ENCODE assay signal across 22 cellular contexts in the genomic region with DNA sequence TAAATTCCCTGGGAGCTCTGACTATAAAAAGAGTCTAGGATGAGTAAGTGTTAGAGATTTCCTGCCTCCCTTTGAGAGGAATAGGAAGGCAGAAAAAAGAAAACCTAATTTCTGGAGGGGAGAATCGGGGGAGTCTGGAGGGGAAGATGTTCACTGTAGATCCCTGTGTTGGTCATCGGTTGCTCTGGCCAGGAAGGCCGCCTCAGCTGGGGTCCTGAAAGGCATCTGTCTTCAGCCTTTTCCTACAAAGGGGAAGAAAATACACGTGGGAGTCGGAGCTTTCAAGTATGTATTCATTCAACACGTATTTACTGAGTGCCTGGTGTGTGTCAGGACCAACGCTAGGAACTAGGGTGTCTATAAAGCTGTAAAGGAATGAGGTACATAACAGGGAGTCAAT.
"Had no signal": no experiment of that assay in that cellular context is flagged by ENCODE, and none has a peak within 500 bp of the region (broad histone marks: within the 10 kb centered on the region; RNA-seq: fewer than 3 reads in every experiment).

No MANE protein-coding gene starts in this region.

- H3K4me1 ChIP-seq: esophagus muscularis mucosa, tibial nerve, vagina had no signal

- H3K9me3 ChIP-seq: esophagus muscularis mucosa, heart right ventricle, mucosa of descending colon, tibial nerve, vagina had no signal

- H3K27ac ChIP-seq: esophagus muscularis mucosa, heart right ventricle, tibial nerve, vagina had no signal

- H3K36me3 ChIP-seq: tibial nerve, vagina had no signal

- DNase-seq: activated CD4-positive, alpha-beta T cell treated with anti-CD3 and anti-CD28 coated beads, Interleukin-2, amount 10 ng/mL, durations not matched to agents 24 days and 14 days; activated CD8-positive, alpha-beta T cell treated with anti-CD3 and anti-CD28 coated beads for 36 hours; activated naive CD4-positive, alpha-beta T cell treated with Interleukin-2 at 50 U/mL for 16 hours; activated naive CD8-positive, alpha-beta T cell treated with anti-CD3 and anti-CD28 coated beads, Interleukin-2, amount 10 ng/mL, durations not matched to agents 7 days and 5 days; activated T-cell treated with anti-CD3 and anti-CD28 coated beads, Interleukin-2, amount 50 U/mL, for 24 hours; amygdala; cortex of kidney; effector CD8-positive, alpha-beta T cell; heart right ventricle; immature natural killer cell; left ventricle myocardium superior; mucosa of descending colon; naive thymus-derived CD8-positive, alpha-beta T cell; nucleus accumbens; stimulated activated CD4-positive, alpha-beta T cell treated with anti-CD3 and anti-CD28 coated beads, Interleukin-12 subunit alpha, Interleukin-12 subunit beta, amount 100 ng/mL, for 4 hours; stimulated activated CD4-positive, alpha-beta T cell treated with anti-CD3 and anti-CD28 coated beads, Interleukin-1b, Interleukin-23, amount 100 ng/mL, for 48 hours; stimulated activated naive CD4-positive, alpha-beta T cell treated with Interleukin-2 at 50 U/mL for 16 hours; T-cell; T-helper 9 cell had no signal

- H3K27me3 ChIP-seq: esophagus muscularis mucosa, heart right ventricle, tibial nerve, vagina had no signal

- H3K4me3 ChIP-seq: esophagus muscularis mucosa, mucosa of descending colon, tibial nerve, vagina had no signal
